Comparison of ENCODE assay signal across 6 cellular contexts in genomic region chr17:81868674-81869220, GRCh38. TPM values are rescaled to one million over a fixed set of nuclear protein-coding genes. Genes with fewer than 3 reads are reported as not detected.
DNase-seq lines count a peak whose midpoint lies in the region; ATAC-seq and TF ChIP-seq lines count a peak whose summit lies in the region.

No MANE protein-coding gene starts in this region.

- peak overlapping the region; percentile 91 for H3K4me3 Mint-ChIP-seq in activated naive CD8-positive, alpha-beta T cell

- H3K4me1 Mint-ChIP-seq in activated naive CD8-positive, alpha-beta T cell (ENCODE audit: low read depth), result peaks cover 30% of the 10 kb centered on the region

- intact Hi-C loops in mucosa of descending colon (cut with DNase I, micrococcal nuclease), result no loop called here

- no peaks in the 10 kb centered on the region for H3K36me3 ChIP-seq in mucosa of descending colon (ENCODE audit: low read depth)

- no peaks in the 10 kb centered on the region for H3K36me3 Mint-ChIP-seq in activated naive CD8-positive, alpha-beta T cell

- DNase-seq in HL-60 (ENCODE audit: low read depth in 1 of 2, low spot score in 1 of 2) (peak in 1 of 2 experiments; percentile 33), mucosa of descending colon (peak in 2 of 3 donors; percentile 35 to 76), NCI-H345 (lab: John Stamatoyannopoulos, UW) (no peak), NCI-H1048 (lab: John Stamatoyannopoulos, UW) (no peak)
- DNase-seq in stimulated activated naive CD4-positive, alpha-beta T cell treated with Interleukin-2 at 50 U/mL for 16 hours (lab: John Stamatoyannopoulos, UW), result no peak

- peak overlapping the region; percentile 93 for H3K27ac ChIP-seq in HL-60 (replicated peaks)

- no peaks in the 10 kb centered on the region for H3K27me3 ChIP-seq in HL-60 (ENCODE audit: insufficient read depth, poor library complexity, severe bottlenecking)

- TF ChIP-seq CTCF in HL-60 (IDR thresholded peaks at IDR 0.05; ENCODE audit: insufficient read depth, low read length) (no peak), mucosa of descending colon (IDR thresholded peaks at IDR 0.05) (no peak)

- no peaks in the 10 kb centered on the region for H3K27me3 Mint-ChIP-seq in activated naive CD8-positive, alpha-beta T cell

- H3K9me3 ChIP-seq in mucosa of descending colon, result no peaks in the 10 kb centered on the region

- H3K4me3 ChIP-seq in HL-60 (replicated peaks; ENCODE audit: insufficient read depth, low read length) (peak overlapping the region; percentile 87), mucosa of descending colon (no peak overlapping the region)

- no peaks in the 10 kb centered on the region for H3K9me3 Mint-ChIP-seq in activated naive CD8-positive, alpha-beta T cell (ENCODE audit: low read depth)

- no peak for ATAC-seq in mucosa of descending colon

- no peak overlapping the region for H3K27ac Mint-ChIP-seq in activated naive CD8-positive, alpha-beta T cell

- H3K4me1 ChIP-seq in mucosa of descending colon (ENCODE audit: low read depth), result peaks cover 70% of the 10 kb centered on the region

RNA-seq across cellular contexts. Expression of gene ARHGDIA, which starts 2.4 kb away (rescaled TPM):
- total RNA-seq in mucosa of descending colon, result 100 to 1,000 TPM; 326 to 473 (median 442) TPM

RNA-seq across cellular contexts. Expression of gene P4HB, which starts 8.4 kb away (rescaled TPM):
- total RNA-seq in mucosa of descending colon, result 100 to 1,000 TPM; 354 to 727 (median 491) TPM

RNA-seq across cellular contexts. Expression of gene ALYREF, which starts 22.6 kb away (rescaled TPM):
- 10 to 100 TPM; 38.1 to 88.7 (median 43.3) TPM for total RNA-seq in mucosa of descending colon

RNA-seq across cellular contexts. Expression of gene ANAPC11, which starts 22.8 kb away (rescaled TPM):
- 10 to 100 TPM; 78.2 to 97.1 (median 81.3) TPM for total RNA-seq in mucosa of descending colon

RNA-seq across cellular contexts. Expression of gene NPB, which starts 33.3 kb away (rescaled TPM):
- under 1 TPM; 0.12 to 0.51 (median 0.26) TPM for total RNA-seq in mucosa of descending colon

Comparison
In these comparisons a context has a peak if more than half of its experiments do, and no peak if none do; other contexts are left out.
1. DNase-seq: peak in mucosa of descending colon (2 of 3); none in NCI-H345 (single experiment), stimulated activated naive CD4-positive, alpha-beta T cell treated with Interleukin-2 at 50 U/mL for 16 hours (single experiment) and NCI-H1048 (single experiment).